Comparison of ENCODE assay signal across 21 cellular contexts in the genomic region with DNA sequence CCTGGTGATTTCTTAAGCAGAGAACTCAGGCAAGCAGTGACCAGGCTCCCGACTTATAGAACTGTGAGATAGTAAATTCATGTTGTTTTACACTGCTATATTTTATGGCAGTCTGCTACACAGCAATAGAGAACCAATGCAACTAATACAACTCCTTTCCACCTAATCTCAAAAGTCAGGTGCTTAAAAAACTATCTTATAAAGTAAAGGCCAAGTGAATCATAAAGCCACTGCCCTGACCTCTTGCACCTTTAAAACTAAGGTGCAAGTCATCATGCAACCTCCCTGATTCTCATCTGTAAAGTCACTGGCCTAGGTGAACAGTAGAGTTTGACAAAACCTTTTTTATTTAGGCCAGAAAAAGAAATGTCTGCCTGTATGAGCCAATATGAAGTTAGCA.
"Had no signal": no experiment of that assay in that cellular context is flagged by ENCODE, and none has a peak within 500 bp of the region (broad histone marks: within the 10 kb centered on the region; RNA-seq: fewer than 3 reads in every experiment).

No MANE protein-coding gene starts in this region.

- H3K36me3 ChIP-seq: brain microvascular endothelial cell, prostate gland, right atrium auricular region, upper lobe of left lung had no signal

- H3K4me3 Mint-ChIP-seq: activated T-cell treated with anti-CD3 and anti-CD28 coated beads, Interleukin-2, amount 50 U/mL, for 24 hours; neural crest cell; T-helper 1 cell treated with Interleukin-12 subunit alpha and Interleukin-12 subunit beta and Interleukin-4 antibody, amounts not matched to agents 30 μg/mL and 1 μg/mL, for 36 hours had no signal

- ATAC-seq: foreskin keratinocyte had no signal

- H3K27me3 ChIP-seq: brain microvascular endothelial cell, foreskin keratinocyte, right atrium auricular region, testis, upper lobe of left lung had no signal

- H3K9me3 Mint-ChIP-seq: activated T-cell treated with anti-CD3 and anti-CD28 coated beads, Interleukin-2, amount 50 U/mL, for 24 hours; neural crest cell had no signal

- FAIRE-seq: colon, islet of Langerhans had no signal

- H3K9me3 ChIP-seq: prostate gland, right atrium auricular region, testis, upper lobe of left lung had no signal

- H3K27ac ChIP-seq: brain microvascular endothelial cell, dorsolateral prefrontal cortex, epithelial cell of prostate, foreskin keratinocyte, prostate gland, right atrium auricular region, testis had no signal

- DNase-seq: activated CD4-positive, alpha-beta T cell treated with anti-CD3 and anti-CD28 coated beads for 1 hour; activated CD4-positive, alpha-beta T cell treated with anti-CD3 and anti-CD28 coated beads, Interleukin-2, amount 50 U/mL, for 48 hours; activated gamma-delta T cell; activated T-cell treated with anti-CD3 and anti-CD28 coated beads, Interleukin-2, amount 50 U/mL, for 24 hours; anterior cingulate cortex; brain microvascular endothelial cell; central memory CD4-positive, alpha-beta T cell; dorsolateral prefrontal cortex; foreskin keratinocyte; hippocampal formation; stimulated activated CD4-positive, alpha-beta T cell treated with anti-CD3 and anti-CD28 coated beads, Interleukin-2, amount 100 ng/mL, for 24 hours; testis had no signal

- H3K4me1 ChIP-seq: prostate gland had no signal

- H3K27ac Mint-ChIP-seq: T-helper 1 cell treated with Interleukin-12 subunit alpha and Interleukin-12 subunit beta and Interleukin-4 antibody, amounts not matched to agents 30 μg/mL and 1 μg/mL, for 36 hours had no signal

- H3K4me3 ChIP-seq: dorsolateral prefrontal cortex, lung, prostate gland, right atrium auricular region, testis, upper lobe of left lung had no signal
